8 cellular contexts compared by ENCODE assay signal in the genomic region with DNA sequence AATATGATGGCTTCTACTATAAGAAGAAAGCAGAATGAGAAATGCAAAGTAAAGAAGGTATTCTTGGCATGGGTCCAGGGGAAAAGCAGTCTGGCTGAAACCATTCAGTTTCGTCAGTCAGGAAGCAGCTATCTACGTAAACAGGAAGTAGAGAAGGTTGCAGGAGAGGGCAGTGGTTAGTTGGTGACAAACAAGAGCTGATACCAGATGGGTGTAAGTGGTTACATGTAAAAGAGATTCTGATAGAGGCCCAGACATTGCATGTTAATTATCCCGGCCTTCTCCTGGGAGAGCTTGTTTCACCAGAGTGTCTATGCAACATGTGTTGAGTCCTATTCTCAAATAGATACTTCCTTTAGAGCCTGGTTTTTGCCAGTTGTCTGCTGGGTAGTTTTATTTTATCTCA. TPM values are rescaled to one million over a fixed set of nuclear protein-coding genes. Genes with fewer than 3 reads are reported as not detected.
A peak's percentile ranks its signal among the peaks of the same experiment; 100 is the strongest.
DNase-seq lines count a peak whose midpoint lies in the region; ATAC-seq and TF ChIP-seq lines count a peak whose summit lies in the region.

No MANE protein-coding gene starts in this region.

- H4K20me1 ChIP-seq in smooth muscle cell (ENCODE audit: low read depth), result no peaks in the 10 kb centered on the region

- TF ChIP-seq POLR2A in erythroblast (IDR thresholded peaks at IDR 0.05; ENCODE audit: low read length) (no peak), testis (IDR thresholded peaks at IDR 0.05) (no peak)

- ATAC-seq in GM18508 (IDR thresholded peaks at IDR 0.05; ENCODE audit: insufficient read depth, unreplicated experiment) (peak; percentile 99), HG02623 (IDR thresholded peaks at IDR 0.05; ENCODE audit: unreplicated experiment) (peak; percentile 100)

- H3K27ac ChIP-seq in smooth muscle cell (ENCODE audit: low read depth) (peak overlapping the region; percentile 54), testis (no peak overlapping the region)

- peak; percentile 37 for DNase-seq in NCI-H1105 (lab: John Stamatoyannopoulos, UW)
- DNase-seq in activated CD4-positive, alpha-beta T cell treated with anti-CD3 and anti-CD28 coated beads for 4 hours, result peak; percentile 64 to 70
- DNase-seq in erythroblast (lab: John Stamatoyannopoulos, UW), result peak; percentile 79 to 86
- DNase-seq in smooth muscle cell (lab: John Stamatoyannopoulos, UW; ENCODE audit: unreplicated experiment), result no peak
- no peak for DNase-seq in dedifferentiated amniotic fluid mesenchymal stem cell (ENCODE audit: extremely low spot score)
- DNase-seq in testis, result no peak

- no peaks in the 10 kb centered on the region for H3K79me2 ChIP-seq in smooth muscle cell (ENCODE audit: low read depth)

- H3K4me3 ChIP-seq in smooth muscle cell (no peak overlapping the region), testis (no peak overlapping the region)

- peak overlapping the region; percentile 37 for H3K4me2 ChIP-seq in smooth muscle cell

- no peak overlapping the region for H3K9ac ChIP-seq in smooth muscle cell (ENCODE audit: low read depth)

- intact Hi-C loops in testis (cut with DNase I; ENCODE audit: low total_unique reads), result no loop called here

- no peaks in the 10 kb centered on the region for H3K4me1 ChIP-seq in smooth muscle cell (ENCODE audit: low read depth)
- H3K4me1 ChIP-seq in testis, result no peaks in the 10 kb centered on the region

- H3F3A ChIP-seq in smooth muscle cell (ENCODE audit: low read depth), result peaks cover 8% of the 10 kb centered on the region

- peak overlapping the region; percentile 29 for H2AFZ ChIP-seq in smooth muscle cell (ENCODE audit: low read depth)

- no peak for TF ChIP-seq CTCF in smooth muscle cell (IDR thresholded peaks at IDR 0.05; ENCODE audit: borderline replicate concordance, insufficient read depth, poor library complexity, severe bottlenecking)
- TF ChIP-seq CTCF in testis (IDR thresholded peaks at IDR 0.05), result no peak

- no peaks in the 10 kb centered on the region for H3K36me3 ChIP-seq in smooth muscle cell (ENCODE audit: low read depth)
- H3K36me3 ChIP-seq in testis (ENCODE audit: low read depth, missing control alignments), result no peaks in the 10 kb centered on the region

- H3K9me3 ChIP-seq in smooth muscle cell (replicated peaks; ENCODE audit: low read depth) (no peaks in the 10 kb centered on the region), testis (no peaks in the 10 kb centered on the region)

- 33% methylated on average over 3 of the region's 3 CpGs for WGBS in smooth muscle cell (ENCODE audit: low lambda C conversion rate)
- WGBS in testis, 2 donors, result 47 to 60% methylated on average over 3 of the region's 3 CpGs

- H3K27me3 ChIP-seq in smooth muscle cell (ENCODE audit: low read depth) (no peaks in the 10 kb centered on the region), testis (no peaks in the 10 kb centered on the region)

RNA-seq across cellular contexts. Expression of a gene that starts 58.4 kb away (rescaled TPM):
- total RNA-seq in smooth muscle cell (205 and 207 TPM in 2 replicates), testis (10 to 100 TPM; 74.7 to 95.5 TPM)
- polyA plus RNA-seq in smooth muscle cell (236 and 256 TPM in 2 replicates), testis (ENCODE audit: insufficient read depth, low read depth, low replicate concordance) (117 TPM)

Comparison
In these comparisons a context has a peak if more than half of its experiments do, and no peak if none do; other contexts are left out.
1. DNase-seq: peak in NCI-H1105 (single experiment), activated CD4-positive, alpha-beta T cell treated with anti-CD3 and anti-CD28 coated beads for 4 hours (2 of 2) and erythroblast (2 of 2); none in smooth muscle cell (single experiment), dedifferentiated amniotic fluid mesenchymal stem cell (single experiment) and testis (single experiment).